12 cellular contexts compared by ENCODE assay signal in the genomic region with DNA sequence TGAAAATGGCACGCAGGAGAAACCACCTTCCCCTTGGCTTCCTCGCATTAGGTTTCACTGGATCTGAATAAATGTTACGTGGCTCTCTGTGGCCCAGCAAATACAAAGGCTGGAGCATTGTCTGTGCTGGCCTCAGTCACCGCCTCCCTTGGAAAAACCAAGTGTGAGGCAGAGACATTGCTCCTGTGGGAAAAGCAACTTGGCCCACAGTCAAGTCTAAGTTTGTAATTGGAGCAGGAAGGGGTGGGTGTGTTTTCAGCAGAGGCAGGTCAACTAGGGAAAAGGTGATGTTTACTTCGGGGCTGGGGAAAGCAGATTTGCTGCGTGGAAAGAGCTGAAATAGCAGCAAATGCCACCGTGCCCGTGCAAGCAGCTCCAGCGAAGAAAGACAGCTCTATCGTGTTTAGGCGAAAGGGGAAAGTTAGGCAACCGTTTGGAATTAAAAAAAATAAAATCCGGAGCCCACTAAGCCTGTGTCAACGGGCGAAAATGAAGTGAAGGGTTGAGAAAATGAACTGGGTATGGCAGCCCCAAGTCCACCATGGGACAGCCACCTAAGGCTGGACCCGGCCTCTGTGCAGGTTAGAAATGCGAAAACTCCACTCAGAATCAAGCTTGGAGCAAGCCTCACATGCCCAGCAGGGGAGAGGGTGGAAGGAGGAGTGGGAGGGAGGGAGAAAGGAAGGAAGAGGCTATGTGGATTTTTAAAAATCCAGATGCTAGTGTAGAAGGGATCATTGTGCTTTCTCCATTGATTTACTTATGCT.
A peak's percentile ranks its signal among the peaks of the same experiment; 100 is the strongest.
DNase-seq lines count a peak whose midpoint lies in the region; FAIRE-seq and TF ChIP-seq lines count a peak whose summit lies in the region.
"Had no signal": no experiment of that assay in that cellular context is flagged by ENCODE, and none has a peak within 500 bp of the region (broad histone marks: within the 10 kb centered on the region; RNA-seq: fewer than 3 reads in every experiment).

No MANE protein-coding gene starts in this region.

- no peak for TF ChIP-seq RAD21 in H1 (IDR thresholded peaks at IDR 0.05 in 1 of 2, conservative IDR thresholded peaks at IDR 0.05 in 1 of 2; ENCODE audit: low read depth in 2 of 2, low read length in 2 of 2)

- no peak overlapping the region for H3K4me3 ChIP-seq in H1 (ENCODE audit: extremely low read depth in 1 of 4, insufficient read depth in 2 of 4, low read depth in 3 of 4, low read length in 4 of 4)
- peak overlapping the region in 1 of 2 donors; percentile 2 for H3K4me3 ChIP-seq in muscle layer of duodenum (ENCODE audit: low read depth in 1 of 2, low read length in 2 of 2)
- no peak overlapping the region for H3K4me3 ChIP-seq in WERI-Rb-1 (ENCODE audit: low read depth, low read length)
- no peak overlapping the region for H3K4me3 ChIP-seq in smooth muscle cell
- H3K4me3 ChIP-seq in Karpas-422 (ENCODE audit: low read length) = no peak overlapping the region
- H3K4me3 ChIP-seq in spleen = no peak overlapping the region

- H3K4me2 ChIP-seq in H1 (ENCODE audit: insufficient read depth in 1 of 2, low read depth in 2 of 2, low read length in 2 of 2) = no peak overlapping the region
- no peak overlapping the region for H3K4me2 ChIP-seq in smooth muscle cell
- no peak overlapping the region for H3K4me2 ChIP-seq in Karpas-422 (ENCODE audit: low read depth, low read length, poor library complexity, severe bottlenecking)

- no peak overlapping the region for H4K8ac ChIP-seq in H1 (ENCODE audit: extremely low read depth, insufficient read depth, low read length)

- no peaks in the 10 kb centered on the region for H3K36me3 ChIP-seq in H1 (ENCODE audit: control insufficient read depth in 2 of 4, insufficient read depth in 4 of 4, low read length in 3 of 4)
- H3K36me3 ChIP-seq in muscle layer of duodenum (ENCODE audit: control insufficient read depth in 1 of 2, insufficient read depth in 2 of 2, low read length in 2 of 2) = no peaks in the 10 kb centered on the region
- no peaks in the 10 kb centered on the region for H3K36me3 ChIP-seq in WERI-Rb-1
- H3K36me3 ChIP-seq in smooth muscle cell (ENCODE audit: low read depth) = no peaks in the 10 kb centered on the region
- H3K36me3 ChIP-seq in Karpas-422 (ENCODE audit: insufficient read depth, low read length) = no peaks in the 10 kb centered on the region
- no peaks in the 10 kb centered on the region for H3K36me3 ChIP-seq in spleen

- no peaks in the 10 kb centered on the region for H3K79me1 ChIP-seq in H1 (ENCODE audit: low read depth, low read length)

- H3K14ac ChIP-seq in H1 (ENCODE audit: insufficient read length) = no peak overlapping the region

- H3K18ac ChIP-seq in H1 (ENCODE audit: extremely low read depth, low read length) = no peak overlapping the region

- H3F3A ChIP-seq in smooth muscle cell (ENCODE audit: low read depth) = no peaks in the 10 kb centered on the region

- POLR2A ChIA-PET in H1 (lab: Charles Lee; ENCODE audit: partially characterized antibody) = interaction anchor here (1.7 kb wide), 1 partner anchor 10 kb away, joined by 3 read pairs; no protein-coding TSS in a partner anchor

- TF ChIP-seq POLR2A in H1 (IDR thresholded peaks at IDR 0.05; ENCODE audit: control extremely low read depth in 1 of 2, low read depth in 2 of 2, low read length in 2 of 2) (no peak), spleen (IDR thresholded peaks at IDR 0.05) (no peak)

- H3K4ac ChIP-seq in H1 (replicated peaks; ENCODE audit: insufficient read length, low read depth, low read length) = no peak overlapping the region

- H2AFZ ChIP-seq in H1 (ENCODE audit: low read length) (peak overlapping the region; percentile 95), smooth muscle cell (ENCODE audit: low read depth) (no peak overlapping the region), Karpas-422 (ENCODE audit: low read length) (no peak overlapping the region)

- no peaks in the 10 kb centered on the region; the same call in 1 of the 2 replicates for H3K23me2 ChIP-seq in H1 (ENCODE audit: low read depth, low read length)

- H2BK12ac ChIP-seq in H1 (ENCODE audit: low read depth, low read length) = no peak overlapping the region

- H4K20me1 ChIP-seq in H1 (replicated peaks in 1 of 2; ENCODE audit: control insufficient read depth in 1 of 2, insufficient read depth in 2 of 2, low read length in 2 of 2) = no peaks in the 10 kb centered on the region
- H4K20me1 ChIP-seq in smooth muscle cell (ENCODE audit: low read depth) = no peaks in the 10 kb centered on the region
- H4K20me1 ChIP-seq in Karpas-422 (ENCODE audit: insufficient read depth, low read depth, low read length) = no peaks in the 10 kb centered on the region

- no peak overlapping the region for H2BK5ac ChIP-seq in H1 (ENCODE audit: low read depth, low read length)

- no peaks in the 10 kb centered on the region for H3K9me3 ChIP-seq in H1 (ENCODE audit: insufficient read depth in 2 of 2, low read depth in 1 of 2, low read length in 1 of 2)
- no peaks in the 10 kb centered on the region for H3K9me3 ChIP-seq in muscle layer of duodenum (ENCODE audit: control insufficient read depth in 1 of 2, low read length in 2 of 2)
- H3K9me3 ChIP-seq in WERI-Rb-1 (ENCODE audit: severe bottlenecking) = no peaks in the 10 kb centered on the region
- no peaks in the 10 kb centered on the region for H3K9me3 ChIP-seq in smooth muscle cell (replicated peaks; ENCODE audit: low read depth)
- H3K9me3 ChIP-seq in Karpas-422 (ENCODE audit: low read length) = no peaks in the 10 kb centered on the region
- no peaks in the 10 kb centered on the region for H3K9me3 ChIP-seq in spleen

- no peak for TF ChIP-seq EP300 in H1 (IDR thresholded peaks at IDR 0.05; ENCODE audit: borderline replicate concordance in 1 of 2, low read depth in 2 of 2, low read length in 2 of 2)

- H3K27me3 ChIP-seq in H1 (replicated peaks in 1 of 4; ENCODE audit: control insufficient read depth in 3 of 4, extremely low read depth in 1 of 4, insufficient read depth in 3 of 4, low read length in 3 of 4) = no peaks in the 10 kb centered on the region
- no peaks in the 10 kb centered on the region for H3K27me3 ChIP-seq in muscle layer of duodenum (ENCODE audit: low read depth, low read length)
- H3K27me3 ChIP-seq in WERI-Rb-1 (ENCODE audit: insufficient read depth, low read depth, severe bottlenecking) = no peaks in the 10 kb centered on the region
- H3K27me3 ChIP-seq in smooth muscle cell (ENCODE audit: low read depth) = peaks cover 27% of the 10 kb centered on the region
- no peaks in the 10 kb centered on the region for H3K27me3 ChIP-seq in Karpas-422 (ENCODE audit: low read length)
- peaks cover 0 to 43% (median 4%) of the 10 kb centered on the region in 7 donors for H3K27me3 ChIP-seq in spleen (replicated peaks in 1 of 7)

- no peak for TF ChIP-seq CTCF in H1 (IDR thresholded peaks at IDR 0.05; ENCODE audit: control extremely low read depth in 1 of 3, insufficient read depth in 1 of 3, low read depth in 1 of 3, low read length in 3 of 3)
- TF ChIP-seq CTCF in WERI-Rb-1 (IDR thresholded peaks at IDR 0.05; ENCODE audit: low read depth, low read length) = no peak
- no peak for TF ChIP-seq CTCF in smooth muscle cell (IDR thresholded peaks at IDR 0.05; ENCODE audit: borderline replicate concordance, insufficient read depth, poor library complexity, severe bottlenecking)
- TF ChIP-seq CTCF in spleen (IDR thresholded peaks at IDR 0.05 in 8 of 11, conservative IDR thresholded peaks at IDR 0.05 in 3 of 11) = no peak

- no peaks in the 10 kb centered on the region for H3K9me2 ChIP-seq in Karpas-422 (replicated peaks; ENCODE audit: insufficient read depth, low read length)

- no peak overlapping the region for H2BK120ac ChIP-seq in H1 (replicated peaks; ENCODE audit: low read depth, low read length)

- no peaks in the 10 kb centered on the region for H3K79me2 ChIP-seq in H1 (ENCODE audit: control insufficient read depth in 1 of 2, insufficient read depth in 2 of 2, low read length in 2 of 2)
- H3K79me2 ChIP-seq in smooth muscle cell (ENCODE audit: low read depth) = no peaks in the 10 kb centered on the region
- no peaks in the 10 kb centered on the region for H3K79me2 ChIP-seq in Karpas-422 (ENCODE audit: low read length)

- no peak overlapping the region for H3K23ac ChIP-seq in H1 (ENCODE audit: insufficient read length)

- peak overlapping the region; percentile 72; the same call in 1 of the 2 replicates for H2AK5ac ChIP-seq in H1 (ENCODE audit: low read depth, low read length)

- H3K9ac ChIP-seq in H1 (replicated peaks in 1 of 4; ENCODE audit: extremely low read depth in 1 of 4, low read depth in 3 of 4, low read length in 3 of 4) (no peak overlapping the region), smooth muscle cell (ENCODE audit: low read depth) (no peak overlapping the region), Karpas-422 (ENCODE audit: low read length) (no peak overlapping the region)

- no peak overlapping the region for H3K56ac ChIP-seq in H1 (replicated peaks; ENCODE audit: insufficient read length, low read depth, low read length)

- FAIRE-seq in H1 (lab: Jason Lieb, UNC) = no peak

- DNase-seq in Ammon's horn (ENCODE audit: low spot score) (peak; percentile 40), NCI-H2029 (lab: John Stamatoyannopoulos, UW) (peak; percentile 75), H1 (ENCODE audit: low read depth in 1 of 2, low spot score in 2 of 2) (no peak), WERI-Rb-1 (no peak), smooth muscle cell (lab: John Stamatoyannopoulos, UW; ENCODE audit: unreplicated experiment) (no peak), Karpas-422 (no peak), spleen (no peak)
- DNase-seq: activated T-cell treated with anti-CD3 and anti-CD28 coated beads, Interleukin-2, amount 50 U/mL, for 72 hours; islet precursor cell; NCI-H446; T-helper 9 cell had no signal

- H2BK20ac ChIP-seq in H1 (ENCODE audit: low read length) = no peak overlapping the region

- H4K91ac ChIP-seq in H1 (replicated peaks; ENCODE audit: insufficient read length, low read length) = no peak overlapping the region

- CTCF ChIA-PET in H1 (lab: Charles Lee; ENCODE audit: partially characterized antibody) = interaction anchor here (0.8 to 1.3 kb wide), 2 partner anchors 12 to 35 kb away, joined by 3 read pairs; no protein-coding TSS in a partner anchor

- H2BK15ac ChIP-seq in H1 (ENCODE audit: low read length) = no peak overlapping the region

- H3K4me1 ChIP-seq in H1 (replicated peaks in 1 of 4; ENCODE audit: control insufficient read depth in 3 of 4, insufficient read depth in 4 of 4, low read length in 3 of 4) (peaks cover 3 to 10% (median 9%) of the 10 kb centered on the region in 4 experiments), muscle layer of duodenum (ENCODE audit: control insufficient read depth in 1 of 2, insufficient read depth in 2 of 2, low read length in 2 of 2) (no peaks in the 10 kb centered on the region), smooth muscle cell (ENCODE audit: low read depth) (peaks cover 11% of the 10 kb centered on the region), Karpas-422 (ENCODE audit: low read length) (no peaks in the 10 kb centered on the region), spleen (no peaks in the 10 kb centered on the region)

- H3K27ac ChIP-seq in H1 (ENCODE audit: low read depth, low read length) (no peak overlapping the region), muscle layer of duodenum (ENCODE audit: low read length) (peak overlapping the region; percentile 73), WERI-Rb-1 (no peak overlapping the region), smooth muscle cell (ENCODE audit: low read depth) (no peak overlapping the region), Karpas-422 (ENCODE audit: low read length) (no peak overlapping the region), spleen (no peak overlapping the region)

- no peak overlapping the region for H4K5ac ChIP-seq in H1 (ENCODE audit: insufficient read length, low read depth, low read length)

- WGBS in H1 (ENCODE audit: extremely low coverage in 1 of 2, insufficient coverage in 1 of 2, insufficient read length in 1 of 2, insufficient replicate concordance in 2 of 2, low coverage in 1 of 2, low lambda C conversion rate in 2 of 2, missing lambda C conversion rate in 1 of 2), 2 experiments = 86% methylated on average over 16 of the region's 17 CpGs; no CpG with 5 or more reads in 1 of the 2 experiments
- WGBS in smooth muscle cell (ENCODE audit: low lambda C conversion rate) = 87% methylated on average over 17 of the region's 17 CpGs
- WGBS in spleen, 5 donors = 73 to 83% (median 79%) methylated on average over 17 of the region's 17 CpGs

- intact Hi-C loops in spleen (cut with DNase I; ENCODE audit: low total_unique reads) = no loop called here

Comparison
In these comparisons a context has a peak if more than half of its experiments do, and no peak if none do; other contexts are left out.
1. DNase-seq: peak in Ammon's horn (single experiment) and NCI-H2029 (single experiment); none in H1 (0 of 2), WERI-Rb-1 (single experiment), smooth muscle cell (single experiment), Karpas-422 (single experiment) and spleen (single experiment).